Comparison of ENCODE assay signal across 29 cellular contexts in the genomic region with DNA sequence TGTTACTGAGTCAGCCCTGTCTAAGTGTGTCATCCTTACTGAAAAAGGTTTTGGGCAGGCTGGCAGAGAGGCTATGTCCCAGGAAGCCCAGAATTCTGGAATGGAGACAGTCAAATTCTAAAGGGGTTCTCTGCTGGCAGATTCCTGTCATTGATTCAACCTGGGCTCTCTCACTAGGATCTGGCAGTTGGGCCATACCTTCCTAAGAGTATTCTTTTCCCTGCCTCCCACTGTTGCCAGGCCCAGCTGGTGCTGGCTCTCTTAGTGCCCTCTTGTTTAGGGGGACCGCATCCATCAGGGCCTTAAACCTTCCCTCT.
DNase-seq lines count a peak whose midpoint lies in the region; ATAC-seq and TF ChIP-seq lines count a peak whose summit lies in the region.
"Had no signal": no experiment of that assay in that cellular context is flagged by ENCODE, and none has a peak within 500 bp of the region (broad histone marks: within the 10 kb centered on the region; RNA-seq: fewer than 3 reads in every experiment).

No MANE protein-coding gene starts in this region.

- CTCF ChIA-PET in CD4-positive, alpha-beta T cell (lab: Charles Lee) = no interaction called here

- intact Hi-C loops in left ventricle myocardium inferior (cut with micrococcal nuclease) = no loop called here
- intact Hi-C loops in cardiac septum (cut with DNase I) = loop anchor here (1.0 to 10.0 kb wide), 4 partner anchors 45 to 191 kb away; no protein-coding TSS in a partner anchor
- intact Hi-C loops in psoas muscle (cut with DNase I) = no loop called here
- intact Hi-C loops in aorta (cut with DNase I) = no loop called here
- intact Hi-C loops in posterior vena cava (cut with DNase I) = no loop called here
- intact Hi-C loops in CD4-positive, alpha-beta T cell (cut with DNase I, micrococcal nuclease) = no loop called here

- DNase-seq in left ventricle myocardium inferior = no peak
- no peak for DNase-seq in cardiac septum (ENCODE audit: low spot score)
- DNase-seq in epithelial cell of prostate (ENCODE audit: low read depth, low spot score) = no peak
- DNase-seq in psoas muscle = no peak
- DNase-seq in aorta = no peak
- DNase-seq in posterior vena cava (ENCODE audit: low spot score) = no peak
- no peak for DNase-seq in CD4-positive, alpha-beta T cell
- DNase-seq: ACHN; activated CD4-positive, alpha-beta T cell treated with anti-CD3 and anti-CD28 coated beads for 36 hours; activated naive CD4-positive, alpha-beta T cell treated with anti-CD3 and anti-CD28 coated beads for 36 hours; activated T-cell treated with anti-CD3 and anti-CD28 coated beads, Interleukin-2, amount 50 U/mL, for 4 hours; Calu3; central memory CD4-positive, alpha-beta T cell; erythroblast; GOT3; Karpas-422; kidney glomerular epithelial cell; NCI-H187; NCI-H2227 treated with DMSO at 0.1 percent for 48 hours; NCI-H748 treated with DMSO at 0.1 percent for 48 hours; nephron progenitor cell; pancreas; SIG-M5; T-cell had no signal

- H3K4me3 Mint-ChIP-seq in CD4-positive, alpha-beta T cell = no peak overlapping the region
- H3K4me3 Mint-ChIP-seq: activated CD4-positive, alpha-beta T cell treated with anti-CD3 and anti-CD28 coated beads for 36 hours; activated naive CD4-positive, alpha-beta T cell treated with anti-CD3 and anti-CD28 coated beads for 36 hours; activated T-cell treated with anti-CD3 and anti-CD28 coated beads, Interleukin-2, amount 50 U/mL, for 4 hours; nephron progenitor cell; stimulated activated memory B cell treated with anti-CD40 and anti-IgM and Interleukin-4, amounts not matched to agents 10 μg/mL and 1 μg/mL and 100 μg/mL, for 72 hours; T-cell had no signal

- H3K27ac Mint-ChIP-seq in CD4-positive, alpha-beta T cell = no peak overlapping the region
- H3K27ac Mint-ChIP-seq: activated CD4-positive, alpha-beta T cell treated with anti-CD3 and anti-CD28 coated beads for 36 hours; activated naive CD4-positive, alpha-beta T cell treated with anti-CD3 and anti-CD28 coated beads for 36 hours; nephron progenitor cell; stimulated activated memory B cell treated with anti-CD40 and anti-IgM and Interleukin-4, amounts not matched to agents 10 μg/mL and 1 μg/mL and 100 μg/mL, for 72 hours; T-cell had no signal

- no peaks in the 10 kb centered on the region for H3K36me3 ChIP-seq in left ventricle myocardium inferior
- no peaks in the 10 kb centered on the region for H3K36me3 ChIP-seq in psoas muscle (ENCODE audit: insufficient read depth in 1 of 2, low read depth in 1 of 2)
- H3K36me3 ChIP-seq in aorta (ENCODE audit: control insufficient read depth in 1 of 2, insufficient read depth in 2 of 2, low read length in 1 of 2) = no peaks in the 10 kb centered on the region
- H3K36me3 ChIP-seq: BLaER1 treated with 17β-estradiol and CSF1 and Interleukin-3, amounts not matched to agents 10 nM and 100 nM; pancreas; thoracic aorta had no signal

- H3K4me3 ChIP-seq in left ventricle myocardium inferior = no peak overlapping the region
- H3K4me3 ChIP-seq in psoas muscle = no peak overlapping the region
- no peak overlapping the region for H3K4me3 ChIP-seq in aorta (ENCODE audit: low read length in 2 of 2)
- H3K4me3 ChIP-seq: BLaER1 treated with 17β-estradiol and CSF1 and Interleukin-3, amounts not matched to agents 10 nM and 100 nM; pancreas; skin epidermis; thoracic aorta had no signal

- TF ChIP-seq CTCF in left ventricle myocardium inferior (IDR thresholded peaks at IDR 0.05; ENCODE audit: borderline replicate concordance) (no peak), psoas muscle (IDR thresholded peaks at IDR 0.05) (no peak)
- no peak for TF ChIP-seq CTCF in CD4-positive, alpha-beta T cell (IDR thresholded peaks at IDR 0.05)

- peaks cover 43% of the 10 kb centered on the region for H3K4me1 ChIP-seq in left ventricle myocardium inferior
- no peaks in the 10 kb centered on the region for H3K4me1 ChIP-seq in psoas muscle
- H3K4me1 ChIP-seq in aorta (ENCODE audit: control insufficient read depth in 1 of 2, insufficient read depth in 2 of 2, low read length in 2 of 2) = no peaks in the 10 kb centered on the region
- H3K4me1 ChIP-seq: pancreas had no signal

- ATAC-seq in psoas muscle (peak in 1 of 4 donors; percentile 27), aorta (ENCODE audit: low FRiP score) (peak; percentile 6), GM19035 (IDR thresholded peaks at IDR 0.05; ENCODE audit: unreplicated experiment) (no peak)
- ATAC-seq in CD4-positive, alpha-beta T cell (ENCODE audit: poor library complexity) = no peak
- ATAC-seq: activated CD4-positive, alpha-beta T cell treated with anti-CD3 and anti-CD28 coated beads for 36 hours; activated T-cell treated with anti-CD3 and anti-CD28 coated beads, Interleukin-2, amount 50 U/mL, for 4 hours; stimulated activated memory B cell treated with anti-CD40 and anti-IgM and Interleukin-4, amounts not matched to agents 10 μg/mL and 1 μg/mL and 100 μg/mL, for 72 hours; T-cell had no signal

- H3K9me3 ChIP-seq in left ventricle myocardium inferior (replicated peaks) (no peaks in the 10 kb centered on the region), psoas muscle (no peaks in the 10 kb centered on the region), aorta (ENCODE audit: control insufficient read depth, low read length) (no peaks in the 10 kb centered on the region)
- no peaks in the 10 kb centered on the region for H3K9me3 ChIP-seq in CD4-positive, alpha-beta T cell (ENCODE audit: control insufficient read depth, low read length)
- H3K9me3 ChIP-seq: BLaER1 treated with 17β-estradiol and CSF1 and Interleukin-3, amounts not matched to agents 10 nM and 100 nM; pancreas; thoracic aorta had no signal

- WGBS in psoas muscle, 3 donors = 85 to 95% (median 85%) methylated on average over 1 of the region's 1 CpG
- 97 to 100% methylated on average over 1 of the region's 1 CpG for WGBS in aorta, 2 donors

- POLR2A ChIA-PET in CD4-positive, alpha-beta T cell (lab: Charles Lee) = interaction anchor here (0.6 kb wide), 1 partner anchor 17 kb away, joined by 3 read pairs; no protein-coding TSS in a partner anchor

- H3K27me3 ChIP-seq in left ventricle myocardium inferior (ENCODE audit: low read depth) (no peaks in the 10 kb centered on the region), psoas muscle (ENCODE audit: insufficient read depth in 3 of 3, low read length in 2 of 3) (no peaks in the 10 kb centered on the region), aorta (ENCODE audit: control insufficient read depth in 1 of 2, insufficient read depth in 2 of 2, low read length in 1 of 2) (peaks cover 0 to 2% of the 10 kb centered on the region in 2 donors)
- H3K27me3 ChIP-seq in CD4-positive, alpha-beta T cell (ENCODE audit: control insufficient read depth, insufficient read depth, low read length) = no peaks in the 10 kb centered on the region
- H3K27me3 ChIP-seq: BLaER1 treated with 17β-estradiol and CSF1 and Interleukin-3, amounts not matched to agents 10 nM and 100 nM; pancreas had no signal

- H3K27ac ChIP-seq in left ventricle myocardium inferior (replicated peaks) (peak overlapping the region; percentile 92), epithelial cell of prostate (peak overlapping the region; percentile 94), psoas muscle (peak overlapping the region; percentile 75), aorta (ENCODE audit: low read depth in 1 of 2, low read length in 2 of 2) (no peak overlapping the region)
- H3K27ac ChIP-seq in CD4-positive, alpha-beta T cell (ENCODE audit: low read depth, low read length) = no peak overlapping the region
- H3K27ac ChIP-seq: BLaER1 treated with 17β-estradiol and CSF1 and Interleukin-3, amounts not matched to agents 10 nM and 100 nM; pancreas; thoracic aorta had no signal

- H3K9me3 Mint-ChIP-seq in CD4-positive, alpha-beta T cell = no peaks in the 10 kb centered on the region
- H3K9me3 Mint-ChIP-seq: activated naive CD4-positive, alpha-beta T cell treated with anti-CD3 and anti-CD28 coated beads for 36 hours; activated T-cell treated with anti-CD3 and anti-CD28 coated beads, Interleukin-2, amount 50 U/mL, for 4 hours; nephron progenitor cell; stimulated activated memory B cell treated with anti-CD40 and anti-IgM and Interleukin-4, amounts not matched to agents 10 μg/mL and 1 μg/mL and 100 μg/mL, for 72 hours; T-cell had no signal

- H3K27me3 Mint-ChIP-seq in CD4-positive, alpha-beta T cell = no peaks in the 10 kb centered on the region
- H3K27me3 Mint-ChIP-seq: stimulated activated memory B cell treated with anti-CD40 and anti-IgM and Interleukin-4, amounts not matched to agents 10 μg/mL and 1 μg/mL and 100 μg/mL, for 72 hours; T-cell had no signal

- no peaks in the 10 kb centered on the region for H3K4me1 Mint-ChIP-seq in CD4-positive, alpha-beta T cell (ENCODE audit: low read depth)
- H3K4me1 Mint-ChIP-seq: stimulated activated memory B cell treated with anti-CD40 and anti-IgM and Interleukin-4, amounts not matched to agents 10 μg/mL and 1 μg/mL and 100 μg/mL, for 72 hours had no signal

- no peaks in the 10 kb centered on the region for H3K36me3 Mint-ChIP-seq in CD4-positive, alpha-beta T cell (ENCODE audit: low read depth)
- H3K36me3 Mint-ChIP-seq: stimulated activated memory B cell treated with anti-CD40 and anti-IgM and Interleukin-4, amounts not matched to agents 10 μg/mL and 1 μg/mL and 100 μg/mL, for 72 hours; T-cell had no signal

Comparison
In these comparisons a context has a peak if more than half of its experiments do, and no peak if none do; other contexts are left out.
1. H3K27ac ChIP-seq: peak in left ventricle myocardium inferior (single experiment), epithelial cell of prostate (single experiment) and psoas muscle (single experiment); none in aorta (0 of 2) and CD4-positive, alpha-beta T cell (single experiment).